17 cellular contexts compared by ENCODE assay signal in genomic region chr10:12631787-12632562, GRCh38.
DNase-seq lines count a peak whose midpoint lies in the region; ATAC-seq and TF ChIP-seq lines count a peak whose summit lies in the region.
"Had no signal": no experiment of that assay in that cellular context is flagged by ENCODE, and none has a peak within 500 bp of the region (broad histone marks: within the 10 kb centered on the region; RNA-seq: fewer than 3 reads in every experiment).

No MANE protein-coding gene starts in this region.

- H3K36me3 ChIP-seq in mesenchymal stem cell (ENCODE audit: control insufficient read depth in 1 of 2, insufficient read depth in 2 of 2, low read depth in 1 of 2, low read length in 2 of 2), result peaks cover 0 to 4% of the 10 kb centered on the region in 2 experiments
- H3K36me3 ChIP-seq in OCI-LY7 (ENCODE audit: insufficient read depth, low read length), result no peaks in the 10 kb centered on the region
- H3K36me3 ChIP-seq: gastroesophageal sphincter had no signal

- H2BK12ac ChIP-seq in mesenchymal stem cell (ENCODE audit: low read length in 2 of 2), result no peak overlapping the region

- H3K9me3 ChIP-seq in mesenchymal stem cell (ENCODE audit: control insufficient read depth, low read length) (peaks cover 9% of the 10 kb centered on the region), OCI-LY7 (ENCODE audit: low read length) (no peaks in the 10 kb centered on the region)
- H3K9me3 ChIP-seq: gastroesophageal sphincter had no signal

- H3K4me1 ChIP-seq in mesenchymal stem cell (ENCODE audit: control insufficient read depth, insufficient read depth, low read depth, low read length) (peaks cover 14% of the 10 kb centered on the region), OCI-LY7 (ENCODE audit: insufficient read depth, low read length, poor library complexity, severe bottlenecking) (no peaks in the 10 kb centered on the region)

- ATAC-seq in omental fat pad (ENCODE audit: low FRiP score), result no peak
- ATAC-seq: gastroesophageal sphincter had no signal

- BruUV-seq in OCI-LY7 (replicated peaks; lab: Mats Ljungman, UMichigan), result no TSS peak

- WGBS in mesenchymal stem cell, result 93% methylated on average over 11 of the region's 14 CpGs

- H3K4me2 ChIP-seq in mesenchymal stem cell (ENCODE audit: low read length, poor library complexity, severe bottlenecking) (no peak overlapping the region), OCI-LY7 (ENCODE audit: low read length) (no peak overlapping the region)

- no peak overlapping the region for H3K23ac ChIP-seq in mesenchymal stem cell (ENCODE audit: low read length in 2 of 2)

- H4K91ac ChIP-seq in mesenchymal stem cell (ENCODE audit: low read length), result no peak overlapping the region

- no peak for TF ChIP-seq CTCF in C4-2B (conservative IDR thresholded peaks at IDR 0.05)
- TF ChIP-seq CTCF in LNCaP clone FGC (IDR thresholded peaks at IDR 0.05; ENCODE audit: control insufficient read depth, extremely low read depth, insufficient read depth), result no peak
- no peak for TF ChIP-seq CTCF in omental fat pad (IDR thresholded peaks at IDR 0.05)
- TF ChIP-seq CTCF in OCI-LY7 (conservative IDR thresholded peaks at IDR 0.05; ENCODE audit: low read length), result no peak

- no peaks in the 10 kb centered on the region for H3K79me2 ChIP-seq in OCI-LY7 (ENCODE audit: insufficient read depth, low read depth, low read length)

- intact Hi-C loops in OCI-LY7 (cut with micrococcal nuclease; ENCODE audit: unreplicated experiment), result no loop called here

- H3K27me3 ChIP-seq in mesenchymal stem cell (ENCODE audit: control insufficient read depth in 1 of 2, insufficient read depth in 1 of 2, low read length in 2 of 2), result no peaks in the 10 kb centered on the region
- H3K27me3 ChIP-seq: gastroesophageal sphincter had no signal

- no peak overlapping the region for H2BK120ac ChIP-seq in mesenchymal stem cell (ENCODE audit: low read depth, low read length)

- peak; percentile 79 for DNase-seq in LNCaP clone FGC (ENCODE audit: low read depth)
- DNase-seq in SHP77 treated with DMSO at 0.1 percent for 48 hours (lab: John Stamatoyannopoulos, UW), result peak; percentile 85
- DNase-seq in mesenchymal stem cell, result no peak
- DNase-seq in DMS 273 treated with DMSO at 0.1 percent for 48 hours (lab: John Stamatoyannopoulos, UW), result no peak
- DNase-seq in omental fat pad (ENCODE audit: low spot score), result no peak
- DNase-seq in NAMALWA (ENCODE audit: low spot score), result no peak
- no peak for DNase-seq in OCI-LY7 (ENCODE audit: low spot score)
- DNase-seq: activated CD4-positive, CD25-positive, alpha-beta regulatory T cell; Caco-2; HCEC 1CT; NCI-H526; nucleus accumbens; trophoblast cell had no signal

- H2BK5ac ChIP-seq in mesenchymal stem cell (ENCODE audit: low read depth, low read length, poor library complexity, severe bottlenecking), result no peak overlapping the region

- peak overlapping the region; percentile 38 for H2AK5ac ChIP-seq in mesenchymal stem cell (ENCODE audit: low read length, severe bottlenecking)

- no peak overlapping the region for H3K4me3 ChIP-seq in LNCaP clone FGC (ENCODE audit: low read depth, low read length)
- H3K4me3 ChIP-seq in mesenchymal stem cell (ENCODE audit: insufficient read depth in 1 of 2, low read depth in 1 of 2, low read length in 2 of 2), result no peak overlapping the region
- no peak overlapping the region for H3K4me3 ChIP-seq in OCI-LY7 (ENCODE audit: low read depth, low read length, poor library complexity, severe bottlenecking)
- H3K4me3 ChIP-seq: coronary artery, gastroesophageal sphincter, skin epidermis had no signal

- H3K9me2 ChIP-seq in OCI-LY7 (ENCODE audit: insufficient read depth, low read length), result no peaks in the 10 kb centered on the region

- no peak overlapping the region for H2BK15ac ChIP-seq in mesenchymal stem cell (ENCODE audit: low read depth, poor library complexity, severe bottlenecking)

- peaks cover 41% of the 10 kb centered on the region for H3K79me1 ChIP-seq in mesenchymal stem cell (replicated peaks; ENCODE audit: low read length, poor library complexity, severe bottlenecking)

- H4K20me1 ChIP-seq in OCI-LY7 (ENCODE audit: insufficient read depth, low read length), result no peaks in the 10 kb centered on the region

- H2AFZ ChIP-seq in mesenchymal stem cell (ENCODE audit: low read depth, low read length), result no peak overlapping the region
- H2AFZ ChIP-seq in OCI-LY7 (ENCODE audit: low read length), result no peak overlapping the region

- peak overlapping the region; percentile 42 for H3K27ac ChIP-seq in C4-2B
- H3K27ac ChIP-seq in mesenchymal stem cell (ENCODE audit: low read length, poor library complexity, severe bottlenecking), result no peak overlapping the region
- no peak overlapping the region for H3K27ac ChIP-seq in OCI-LY7 (ENCODE audit: low read depth, low read length, poor library complexity, severe bottlenecking)
- H3K27ac ChIP-seq: coronary artery, gastroesophageal sphincter, skin epidermis had no signal

- POLR2A ChIA-PET in OCI-LY7 (lab: Charles Lee), result no interaction called here

- H3K14ac ChIP-seq in mesenchymal stem cell (ENCODE audit: low read length in 2 of 2), result no peak overlapping the region

- CTCF ChIA-PET in OCI-LY7 (lab: Charles Lee; ENCODE audit: unreplicated experiment), result no interaction called here

- H4K8ac ChIP-seq in mesenchymal stem cell (ENCODE audit: low read length), result no peak overlapping the region

- H3K18ac ChIP-seq in mesenchymal stem cell (ENCODE audit: low read depth in 1 of 2, low read length in 2 of 2), result no peak overlapping the region

- no peak overlapping the region for H3K4ac ChIP-seq in mesenchymal stem cell (ENCODE audit: low read depth in 1 of 2, low read length in 2 of 2)

- no peak overlapping the region for H3K9ac ChIP-seq in mesenchymal stem cell (ENCODE audit: low read length)

Comparison
In these comparisons a context has a peak if more than half of its experiments do, and no peak if none do; other contexts are left out.
1. DNase-seq: peak in LNCaP clone FGC (single experiment) and SHP77 treated with DMSO at 0.1 percent for 48 hours (single experiment); none in mesenchymal stem cell (single experiment), DMS 273 treated with DMSO at 0.1 percent for 48 hours (single experiment), omental fat pad (single experiment), NAMALWA (single experiment) and OCI-LY7 (single experiment).